Comparison of ENCODE assay signal across 31 cellular contexts in the genomic region with DNA sequence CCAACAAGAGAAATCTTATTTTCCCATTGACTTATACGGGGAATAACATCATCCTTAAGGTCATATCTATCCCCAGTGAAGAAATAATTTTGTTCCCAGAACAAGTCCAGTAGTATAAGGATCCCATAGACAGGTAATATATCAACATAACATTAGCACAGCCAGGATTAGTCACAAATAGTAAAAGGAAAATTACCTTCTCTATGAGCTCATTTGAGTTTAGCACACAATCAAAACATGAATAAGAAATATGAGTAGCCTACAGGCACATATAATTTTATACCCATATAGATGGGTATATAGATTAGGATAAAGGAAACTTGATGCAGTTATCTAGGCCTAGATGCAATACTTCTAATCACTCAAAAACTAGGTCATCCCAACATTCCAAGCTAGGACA. TPM values are rescaled to one million over a fixed set of nuclear protein-coding genes. Genes with fewer than 3 reads are reported as not detected.
"Had no signal": no experiment of that assay in that cellular context is flagged by ENCODE, and none has a peak within 500 bp of the region (broad histone marks: within the 10 kb centered on the region; RNA-seq: fewer than 3 reads in every experiment).

No MANE protein-coding gene starts in this region.

- H3K9me3 ChIP-seq: colonic mucosa, esophagus squamous epithelium had no signal

- H3K27me3 ChIP-seq: brain microvascular endothelial cell, cardiac muscle cell, colonic mucosa, dorsolateral prefrontal cortex, esophagus squamous epithelium had no signal

- H3K27ac ChIP-seq: brain microvascular endothelial cell, cardiac muscle cell, colonic mucosa, esophagus squamous epithelium, WERI-Rb-1 had no signal

- H3K4me1 ChIP-seq: colonic mucosa had no signal

- DNase-seq: activated B cell treated with CpG ODN at 0.5 μM for 24 hours; activated CD4-positive, alpha-beta T cell treated with anti-CD3 and anti-CD28 coated beads for 48 hours; activated CD4-positive, alpha-beta T cell treated with anti-CD3 and anti-CD28 coated beads, Interleukin-2, amount 50 U/mL, for 1 hour; activated CD4-positive, alpha-beta T cell treated with anti-CD3 and anti-CD28 coated beads, Interleukin-2, amount 50 U/mL, for 48 hours; activated CD8-positive, alpha-beta memory T cell treated with anti-CD3 and anti-CD28 coated beads for 24 hours; activated CD8-positive, alpha-beta T cell treated with anti-CD3 and anti-CD28 coated beads for 36 hours; activated effector memory CD4-positive, alpha-beta T cell treated with Interleukin-2 at 50 U/mL for 16 hours; activated gamma-delta T cell treated with Interleukin-2 at 50 U/mL for 16 hours; activated naive CD4-positive, alpha-beta T cell treated with anti-CD3 and anti-CD28 coated beads, Interleukin-2, amount 50 U/mL, for 16 hours; activated naive CD4-positive, alpha-beta T cell treated with Interleukin-2 at 50 U/mL for 16 hours; activated T-cell treated with anti-CD3 and anti-CD28 coated beads, Interleukin-2, amount 50 U/mL, for 4 hours; amniotic stem cell; brain microvascular endothelial cell; central memory CD4-positive, alpha-beta T cell; cerebellar nuclear complex; colonic mucosa; dorsolateral prefrontal cortex; effector memory CD4-positive, alpha-beta T cell; endodermal cell; esophagus squamous epithelium; T-helper 1 cell; T-helper 17 cell; T1000; WERI-Rb-1 had no signal

- H3K36me3 ChIP-seq: brain microvascular endothelial cell, cardiac muscle cell, colonic mucosa, esophagus squamous epithelium, WERI-Rb-1 had no signal

- H3K4me3 ChIP-seq: cardiac muscle cell, colonic mucosa, dorsolateral prefrontal cortex, esophagus squamous epithelium had no signal

RNA-seq across cellular contexts. Expression of gene OR52K1, which starts 2.8 kb away (rescaled TPM):
- total RNA-seq: activated B cell treated with CpG ODN at 0.5 μM for 24 hours; activated CD8-positive, alpha-beta T cell treated with anti-CD3 and anti-CD28 coated beads for 36 hours; cardiac muscle cell; colonic mucosa; endodermal cell; esophagus squamous epithelium; fibroblast of lung; fibroblast of villous mesenchyme; frontal cortex; T-helper 17 cell had no signal
- polyA plus RNA-seq: adipose tissue, cardiac muscle cell, esophagus, fibroblast of lung had no signal

RNA-seq across cellular contexts. Expression of gene OR52K2, which starts 30.6 kb away (rescaled TPM):
- total RNA-seq: activated B cell treated with CpG ODN at 0.5 μM for 24 hours; activated CD8-positive, alpha-beta T cell treated with anti-CD3 and anti-CD28 coated beads for 36 hours; activated T-cell treated with anti-CD3 and anti-CD28 coated beads, Interleukin-2, amount 50 U/mL, for 4 hours; activated T-helper 17 cell treated with anti-CD3 and anti-CD28 coated beads, Interleukin-2, amount 50 U/mL, for 72 hours; cardiac muscle cell; colonic mucosa; endodermal cell; esophagus squamous epithelium; fibroblast of lung; fibroblast of villous mesenchyme; frontal cortex; T-helper 17 cell had no signal
- polyA plus RNA-seq: adipose tissue, cardiac muscle cell, esophagus, fibroblast of lung had no signal
